In genomic region chr11:12198261-12198925, GRCh38 we compare ENCODE assay signal across 14 cellular contexts.
DNase-seq lines count a peak whose midpoint lies in the region; ATAC-seq, FAIRE-seq and TF ChIP-seq lines count a peak whose summit lies in the region.
"Had no signal": no experiment of that assay in that cellular context is flagged by ENCODE, and none has a peak within 500 bp of the region (broad histone marks: within the 10 kb centered on the region; RNA-seq: fewer than 3 reads in every experiment).

No MANE protein-coding gene starts in this region.

- POLR2A ChIA-PET in HEK293T (lab: Yijun Ruan, JAX), result no interaction called here

- no peak for TF ChIP-seq CTCF in chondrocyte (IDR thresholded peaks at IDR 0.05)
- TF ChIP-seq CTCF in thoracic aorta (IDR thresholded peaks at IDR 0.05), result no peak
- no peak for TF ChIP-seq CTCF in spleen (IDR thresholded peaks at IDR 0.05 in 8 of 11, conservative IDR thresholded peaks at IDR 0.05 in 3 of 11)

- no peaks in the 10 kb centered on the region for H3K27me3 ChIP-seq in thoracic aorta (replicated peaks; ENCODE audit: insufficient read depth)
- no peaks in the 10 kb centered on the region for H3K27me3 ChIP-seq in spleen (replicated peaks in 1 of 7)
- H3K27me3 ChIP-seq: colonic mucosa had no signal

- H3K27ac Mint-ChIP-seq in activated naive CD4-positive, alpha-beta T cell treated with anti-CD3 and anti-CD28 coated beads, Interleukin-2, amount 50 U/mL, for 24 hours, result no peak overlapping the region
- no peak overlapping the region for H3K27ac Mint-ChIP-seq in activated naive CD4-positive, alpha-beta T cell treated with anti-CD3 and anti-CD28 coated beads, Interleukin-2, amount 10 ng/mL, durations not matched to agents 7 days and 5 days
- H3K27ac Mint-ChIP-seq in chondrocyte (ENCODE audit: unreplicated experiment), result peak overlapping the region; percentile 100
- H3K27ac Mint-ChIP-seq: B cell had no signal

- no peak for FAIRE-seq in GM12891 (lab: Jason Lieb, UNC)
- FAIRE-seq: G401.6 had no signal

- TF ChIP-seq POLR2A in spleen (IDR thresholded peaks at IDR 0.05) (no peak), GM12891 (IDR thresholded peaks at IDR 0.05; ENCODE audit: low read depth, low read length) (no peak)

- H3K4me3 ChIP-seq in thoracic aorta (no peak overlapping the region), spleen (no peak overlapping the region)
- H3K4me3 ChIP-seq: colonic mucosa had no signal

- H3K9me3 Mint-ChIP-seq in activated naive CD4-positive, alpha-beta T cell treated with anti-CD3 and anti-CD28 coated beads, Interleukin-2, amount 50 U/mL, for 24 hours, result no peaks in the 10 kb centered on the region
- H3K9me3 Mint-ChIP-seq in activated naive CD4-positive, alpha-beta T cell treated with anti-CD3 and anti-CD28 coated beads, Interleukin-2, amount 10 ng/mL, durations not matched to agents 7 days and 5 days, result no peaks in the 10 kb centered on the region
- peaks cover 7% of the 10 kb centered on the region for H3K9me3 Mint-ChIP-seq in chondrocyte (ENCODE audit: low read depth)

- H3K4me1 Mint-ChIP-seq in activated naive CD4-positive, alpha-beta T cell treated with anti-CD3 and anti-CD28 coated beads, Interleukin-2, amount 50 U/mL, for 24 hours, result peaks cover 75% of the 10 kb centered on the region
- peaks cover 62% of the 10 kb centered on the region for H3K4me1 Mint-ChIP-seq in activated naive CD4-positive, alpha-beta T cell treated with anti-CD3 and anti-CD28 coated beads, Interleukin-2, amount 10 ng/mL, durations not matched to agents 7 days and 5 days
- peaks cover 88% of the 10 kb centered on the region for H3K4me1 Mint-ChIP-seq in chondrocyte (ENCODE audit: low read depth)
- H3K4me1 Mint-ChIP-seq: B cell had no signal

- H3K27ac ChIP-seq in thoracic aorta, result peak overlapping the region; percentile 88 to 92
- H3K27ac ChIP-seq in spleen, result peak overlapping the region in 3 of 8 donors; percentile 71 to 84 (median 72)
- H3K27ac ChIP-seq: colonic mucosa, parathyroid adenoma had no signal

- DNase-seq in activated naive CD4-positive, alpha-beta T cell treated with anti-CD3 and anti-CD28 coated beads, Interleukin-2, amount 10 ng/mL, durations not matched to agents 7 days and 5 days, result no peak
- DNase-seq in NCI-H69 (lab: John Stamatoyannopoulos, UW) (peak; percentile 38), chondrocyte (ENCODE audit: low spot score) (peak; percentile 71), thoracic aorta (ENCODE audit: low spot score) (no peak), spleen (no peak), GM12891 (ENCODE audit: insufficient read length, low spot score) (no peak), HEK293T (ENCODE audit: extremely low spot score) (no peak)
- DNase-seq: colonic mucosa, HCEC 1CT, mesendoderm had no signal

- peaks cover 2% of the 10 kb centered on the region for H3K36me3 Mint-ChIP-seq in activated naive CD4-positive, alpha-beta T cell treated with anti-CD3 and anti-CD28 coated beads, Interleukin-2, amount 50 U/mL, for 24 hours
- peaks cover 6% of the 10 kb centered on the region for H3K36me3 Mint-ChIP-seq in activated naive CD4-positive, alpha-beta T cell treated with anti-CD3 and anti-CD28 coated beads, Interleukin-2, amount 10 ng/mL, durations not matched to agents 7 days and 5 days
- peaks cover 25% of the 10 kb centered on the region for H3K36me3 Mint-ChIP-seq in chondrocyte (ENCODE audit: low read depth)

- intact Hi-C loops in spleen (cut with DNase I; ENCODE audit: low total_unique reads), result no loop called here

- CTCF ChIA-PET in activated naive CD4-positive, alpha-beta T cell treated with anti-CD3 and anti-CD28 coated beads, Interleukin-2, amount 10 ng/mL, durations not matched to agents 7 days and 5 days (lab: Charles Lee), result interaction anchor here (0.9 to 6.1 kb wide), 15 partner anchors 19 to 111 kb away, joined by 3 to 49 read pairs (median 4); no protein-coding TSS in a partner anchor
- CTCF ChIA-PET in HEK293T (lab: Yijun Ruan, JAX), result interaction anchor here (0.8 kb wide), 1 partner anchor 11 kb away, joined by 4 read pairs; no protein-coding TSS in a partner anchor

- no peak for ATAC-seq in thoracic aorta (ENCODE audit: insufficient number of reproducible peaks, low FRiP score, low read depth)

- no peaks in the 10 kb centered on the region for H3K9me3 ChIP-seq in thoracic aorta
- no peaks in the 10 kb centered on the region for H3K9me3 ChIP-seq in spleen
- H3K9me3 ChIP-seq: colonic mucosa had no signal

- H3K4me1 ChIP-seq in thoracic aorta (ENCODE audit: control insufficient read depth in 1 of 2, low read depth in 2 of 2) (peaks cover 55 to 98% of the 10 kb centered on the region in 2 donors), spleen (peaks cover 0 to 51% (median 15%) of the 10 kb centered on the region in 6 donors)
- H3K4me1 ChIP-seq: parathyroid adenoma had no signal

- WGBS in spleen, 5 donors, result 68 to 80% (median 74%) methylated on average over 5 to 6 of the region's 6 CpGs

- H3K36me3 ChIP-seq in thoracic aorta (peaks cover 15% of the 10 kb centered on the region), spleen (no peaks in the 10 kb centered on the region)
- H3K36me3 ChIP-seq: colonic mucosa had no signal

- peak overlapping the region; percentile 45 for H3K4me3 Mint-ChIP-seq in activated naive CD4-positive, alpha-beta T cell treated with anti-CD3 and anti-CD28 coated beads, Interleukin-2, amount 50 U/mL, for 24 hours
- no peak overlapping the region for H3K4me3 Mint-ChIP-seq in activated naive CD4-positive, alpha-beta T cell treated with anti-CD3 and anti-CD28 coated beads, Interleukin-2, amount 10 ng/mL, durations not matched to agents 7 days and 5 days
- no peak overlapping the region for H3K4me3 Mint-ChIP-seq in chondrocyte (ENCODE audit: unreplicated experiment)
- H3K4me3 Mint-ChIP-seq: B cell had no signal

- H3K27me3 Mint-ChIP-seq in activated naive CD4-positive, alpha-beta T cell treated with anti-CD3 and anti-CD28 coated beads, Interleukin-2, amount 50 U/mL, for 24 hours, result no peaks in the 10 kb centered on the region
- no peaks in the 10 kb centered on the region for H3K27me3 Mint-ChIP-seq in activated naive CD4-positive, alpha-beta T cell treated with anti-CD3 and anti-CD28 coated beads, Interleukin-2, amount 10 ng/mL, durations not matched to agents 7 days and 5 days
- no peaks in the 10 kb centered on the region for H3K27me3 Mint-ChIP-seq in chondrocyte (ENCODE audit: low read depth)

TF ChIP-seq in GM12891, 5 proteins besides CTCF, POLR2A, EP300 and RAD21:
- TF ChIP-seq PAX5 (IDR thresholded peaks at IDR 0.05; ENCODE audit: insufficient read depth, low read length, severe bottlenecking), result no peak
- no peak for TF ChIP-seq POLR2AphosphoS5 (IDR thresholded peaks at IDR 0.05; ENCODE audit: low read depth, low read length)
- TF ChIP-seq POU2F2 (IDR thresholded peaks at IDR 0.05; ENCODE audit: low read depth, low read length), result no peak
- no peak for TF ChIP-seq TAF1 (IDR thresholded peaks at IDR 0.05; ENCODE audit: low read depth, low read length)
- TF ChIP-seq SPI1 (IDR thresholded peaks at IDR 0.05; ENCODE audit: low read depth, low read length), result no peak
TF ChIP-seq in GM12891: peak in this region for 0.

TF ChIP-seq in HEK293T, 16 proteins besides CTCF, POLR2A, EP300 and RAD21:
- TF ChIP-seq FOXK2 (IDR thresholded peaks at IDR 0.05), result no peak
- no peak for TF ChIP-seq ZNF384 (IDR thresholded peaks at IDR 0.05)
- TF ChIP-seq ARNT (IDR thresholded peaks at IDR 0.05), result no peak
- TF ChIP-seq ELF4 (IDR thresholded peaks at IDR 0.05), result no peak
- TF ChIP-seq BHLHE40 (IDR thresholded peaks at IDR 0.05; ENCODE audit: borderline replicate concordance), result no peak
- TF ChIP-seq SP1 (IDR thresholded peaks at IDR 0.05), result no peak
- TF ChIP-seq FOXA1 (IDR thresholded peaks at IDR 0.05), result no peak

Comparison
In these comparisons a context has a peak if more than half of its experiments do, and no peak if none do; other contexts are left out.
1. DNase-seq: peak in NCI-H69 (single experiment) and chondrocyte (single experiment); none in activated naive CD4-positive, alpha-beta T cell treated with anti-CD3 and anti-CD28 coated beads, Interleukin-2, amount 10 ng/mL, durations not matched to agents 7 days and 5 days (single experiment), thoracic aorta (single experiment), spleen (single experiment), GM12891 (single experiment) and HEK293T (single experiment).